18 cellular contexts compared by ENCODE assay signal in genomic region chr3:42525736-42526345, GRCh38. TPM values are rescaled to one million over a fixed set of nuclear protein-coding genes. Genes with fewer than 3 reads are reported as not detected.
DNase-seq lines count a peak whose midpoint lies in the region; ATAC-seq and TF ChIP-seq lines count a peak whose summit lies in the region.
"Had no signal": no experiment of that assay in that cellular context is flagged by ENCODE, and none has a peak within 500 bp of the region (broad histone marks: within the 10 kb centered on the region; RNA-seq: fewer than 3 reads in every experiment).

No MANE protein-coding gene starts in this region.

- TF ChIP-seq CTCF in right atrium auricular region (IDR thresholded peaks at IDR 0.05), result no peak

- no peaks in the 10 kb centered on the region for H3K36me3 ChIP-seq in right atrium auricular region
- no peaks in the 10 kb centered on the region for H3K36me3 ChIP-seq in CD4-positive, alpha-beta memory T cell (ENCODE audit: insufficient read depth, low read length)

- POLR2A ChIA-PET in CD4-positive, alpha-beta memory T cell (lab: Charles Lee; ENCODE audit: partially characterized antibody), result interaction anchor here (1.0 to 2.6 kb wide), 7 partner anchors 11 to 57 kb away, joined by 3 to 24 read pairs (median 9); partner anchors contain the start of genes SEC22C and VIPR1
- POLR2A ChIA-PET in activated CD8-positive, alpha-beta T cell treated with anti-CD3 and anti-CD28 coated beads, Interleukin-2, amount 10 ng/mL, durations not matched to agents 7 days and 5 days (lab: Charles Lee), result interaction anchor here (1.0 kb wide), 1 partner anchor 25 kb away, joined by 3 read pairs; no protein-coding TSS in a partner anchor

- H3K4me1 ChIP-seq in right atrium auricular region, result peaks cover 0 to 7% of the 10 kb centered on the region in 2 donors
- H3K4me1 ChIP-seq in CD4-positive, alpha-beta memory T cell (ENCODE audit: insufficient read depth, low read length), result peaks cover 65% of the 10 kb centered on the region

- H3K9me3 ChIP-seq in right atrium auricular region, result no peaks in the 10 kb centered on the region
- no peaks in the 10 kb centered on the region for H3K9me3 ChIP-seq in CD4-positive, alpha-beta memory T cell (ENCODE audit: control insufficient read depth in 1 of 2, low read length in 2 of 2)

- peak overlapping the region in 1 of 8 donors; percentile 86 for H3K4me3 Mint-ChIP-seq in CD4-positive, alpha-beta memory T cell
- no peak overlapping the region for H3K4me3 Mint-ChIP-seq in activated CD8-positive, alpha-beta T cell treated with anti-CD3 and anti-CD28 coated beads, Interleukin-2, amount 10 ng/mL, durations not matched to agents 7 days and 5 days
- no peak overlapping the region for H3K4me3 Mint-ChIP-seq in stimulated activated memory B cell treated with anti-CD40 and anti-IgM and Interleukin-4, amounts not matched to agents 10 μg/mL and 1 μg/mL and 100 μg/mL, for 72 hours
- H3K4me3 Mint-ChIP-seq: H9, IgD-negative memory B cell had no signal

- H3K4me1 Mint-ChIP-seq in CD4-positive, alpha-beta memory T cell, result peaks cover 43 to 92% (median 62%) of the 10 kb centered on the region in 4 donors
- peaks cover 53% of the 10 kb centered on the region for H3K4me1 Mint-ChIP-seq in activated CD8-positive, alpha-beta T cell treated with anti-CD3 and anti-CD28 coated beads, Interleukin-2, amount 10 ng/mL, durations not matched to agents 7 days and 5 days (ENCODE audit: low read depth)
- peaks cover 14% of the 10 kb centered on the region for H3K4me1 Mint-ChIP-seq in stimulated activated memory B cell treated with anti-CD40 and anti-IgM and Interleukin-4, amounts not matched to agents 10 μg/mL and 1 μg/mL and 100 μg/mL, for 72 hours
- H3K4me1 Mint-ChIP-seq: H9 had no signal

- H3K9me3 Mint-ChIP-seq in CD4-positive, alpha-beta memory T cell, result peaks cover 0 to 4% (median 0%) of the 10 kb centered on the region in 8 donors
- H3K9me3 Mint-ChIP-seq in activated CD8-positive, alpha-beta T cell treated with anti-CD3 and anti-CD28 coated beads, Interleukin-2, amount 10 ng/mL, durations not matched to agents 7 days and 5 days (ENCODE audit: insufficient read depth), result no peaks in the 10 kb centered on the region
- H3K9me3 Mint-ChIP-seq in stimulated activated memory B cell treated with anti-CD40 and anti-IgM and Interleukin-4, amounts not matched to agents 10 μg/mL and 1 μg/mL and 100 μg/mL, for 72 hours, result peaks cover 6% of the 10 kb centered on the region
- H3K9me3 Mint-ChIP-seq: H9, IgD-negative memory B cell had no signal

- intact Hi-C loops in Right ventricle myocardium inferior (cut with DNase I), result no loop called here
- intact Hi-C loops in CD4-positive, alpha-beta memory T cell (cut with micrococcal nuclease), result no loop called here

- H3K36me3 Mint-ChIP-seq in CD4-positive, alpha-beta memory T cell, result peaks cover 43 to 48% of the 10 kb centered on the region in 2 donors
- peaks cover 8% of the 10 kb centered on the region for H3K36me3 Mint-ChIP-seq in activated CD8-positive, alpha-beta T cell treated with anti-CD3 and anti-CD28 coated beads, Interleukin-2, amount 10 ng/mL, durations not matched to agents 7 days and 5 days (ENCODE audit: low read depth)
- H3K36me3 Mint-ChIP-seq in stimulated activated memory B cell treated with anti-CD40 and anti-IgM and Interleukin-4, amounts not matched to agents 10 μg/mL and 1 μg/mL and 100 μg/mL, for 72 hours, result peaks cover 6% of the 10 kb centered on the region

- H3K27ac Mint-ChIP-seq in CD4-positive, alpha-beta memory T cell, result peak overlapping the region; percentile 72 to 95 (median 93)
- H3K27ac Mint-ChIP-seq in activated CD8-positive, alpha-beta T cell treated with anti-CD3 and anti-CD28 coated beads, Interleukin-2, amount 10 ng/mL, durations not matched to agents 7 days and 5 days, result peak overlapping the region; percentile 92
- no peak overlapping the region for H3K27ac Mint-ChIP-seq in stimulated activated memory B cell treated with anti-CD40 and anti-IgM and Interleukin-4, amounts not matched to agents 10 μg/mL and 1 μg/mL and 100 μg/mL, for 72 hours

- DNase-seq in Right ventricle myocardium inferior (ENCODE audit: missing footprints) (peak; percentile 52), right atrium auricular region (ENCODE audit: low spot score) (no peak), RKO (ENCODE audit: low spot score) (no peak), hepatic stellate cell (ENCODE audit: low spot score) (no peak)
- DNase-seq in CD4-positive, alpha-beta memory T cell, result no peak
- DNase-seq in activated CD8-positive, alpha-beta T cell treated with anti-CD3 and anti-CD28 coated beads, Interleukin-2, amount 10 ng/mL, durations not matched to agents 7 days and 5 days, result no peak
- DNase-seq: DMS79, H9, MV-4-11, NCI-H1436, NCI-H2029, NCI-H774, PC-3 had no signal

- no peak for ATAC-seq in Right ventricle myocardium inferior
- ATAC-seq in activated CD8-positive, alpha-beta T cell treated with anti-CD3 and anti-CD28 coated beads, Interleukin-2, amount 10 ng/mL, durations not matched to agents 7 days and 5 days, result no peak
- ATAC-seq in stimulated activated memory B cell treated with anti-CD40 and anti-IgM and Interleukin-4, amounts not matched to agents 10 μg/mL and 1 μg/mL and 100 μg/mL, for 72 hours, result peak; percentile 40
- ATAC-seq in GM18907 (IDR thresholded peaks at IDR 0.05; ENCODE audit: unreplicated experiment), result no peak

- H3K4me3 ChIP-seq in right atrium auricular region, result no peak overlapping the region
- no peak overlapping the region for H3K4me3 ChIP-seq in CD4-positive, alpha-beta memory T cell (ENCODE audit: low read length in 2 of 2)

- no peaks in the 10 kb centered on the region for H3K27me3 ChIP-seq in right atrium auricular region
- H3K27me3 ChIP-seq in CD4-positive, alpha-beta memory T cell (ENCODE audit: insufficient read depth, low read length), result no peaks in the 10 kb centered on the region

- no peak overlapping the region for H3K27ac ChIP-seq in right atrium auricular region
- peak overlapping the region; percentile 41 for H3K27ac ChIP-seq in CD4-positive, alpha-beta memory T cell (ENCODE audit: low read depth, low read length)

- CTCF ChIA-PET in CD4-positive, alpha-beta memory T cell (lab: Charles Lee; ENCODE audit: partially characterized antibody), result interaction anchor here (1.2 to 50.4 kb wide), 3 partner anchors 1 to 52 kb away, joined by 3 to 1823 read pairs (median 1823); partner anchors contain the start of gene VIPR1
- CTCF ChIA-PET in activated CD8-positive, alpha-beta T cell treated with anti-CD3 and anti-CD28 coated beads, Interleukin-2, amount 10 ng/mL, durations not matched to agents 7 days and 5 days (lab: Charles Lee), result interaction anchor here (1.1 to 12.9 kb wide), 4 partner anchors 12 to 24 kb away, joined by 4 to 116 read pairs (median 14); partner anchors contain the start of gene VIPR1

- H3K27me3 Mint-ChIP-seq in CD4-positive, alpha-beta memory T cell, result no peaks in the 10 kb centered on the region
- H3K27me3 Mint-ChIP-seq in activated CD8-positive, alpha-beta T cell treated with anti-CD3 and anti-CD28 coated beads, Interleukin-2, amount 10 ng/mL, durations not matched to agents 7 days and 5 days (ENCODE audit: low read depth), result no peaks in the 10 kb centered on the region
- no peaks in the 10 kb centered on the region for H3K27me3 Mint-ChIP-seq in stimulated activated memory B cell treated with anti-CD40 and anti-IgM and Interleukin-4, amounts not matched to agents 10 μg/mL and 1 μg/mL and 100 μg/mL, for 72 hours

RNA-seq across cellular contexts. Expression of gene VIPR1, which starts 23.4 kb away (rescaled TPM):
- 2.1 TPM for total RNA-seq in Right ventricle myocardium inferior
- 10 to 100 TPM in 1 of 2 donors, 1 to 10 TPM in 1; 6.2 to 21.0 TPM for total RNA-seq in right atrium auricular region
- total RNA-seq in CD4-positive, alpha-beta memory T cell, result 100 to 1,000 TPM in 1 of 2 experiments, 10 to 100 TPM in 1; 93.6 to 104 TPM
- polyA plus RNA-seq in CD4-positive, alpha-beta memory T cell, result 10 to 100 TPM; 23.1 to 30.4 TPM
- 1 to 10 TPM; 9.1 to 9.5 TPM for total RNA-seq in activated CD8-positive, alpha-beta T cell treated with anti-CD3 and anti-CD28 coated beads, Interleukin-2, amount 10 ng/mL, durations not matched to agents 7 days and 5 days
- total RNA-seq: HT1080, NCI-H460 had no signal

RNA-seq across cellular contexts. Expression of gene SEC22C, which starts 55.9 kb away (rescaled TPM):
- total RNA-seq in Right ventricle myocardium inferior, result 23.9 TPM
- total RNA-seq in right atrium auricular region, result 10 to 100 TPM; 32.3 to 36.2 TPM
- total RNA-seq in CD4-positive, alpha-beta memory T cell, result 10 to 100 TPM; 55.8 to 56.6 TPM
- 10 to 100 TPM; 53.1 to 70.3 TPM for polyA plus RNA-seq in CD4-positive, alpha-beta memory T cell
- total RNA-seq in activated CD8-positive, alpha-beta T cell treated with anti-CD3 and anti-CD28 coated beads, Interleukin-2, amount 10 ng/mL, durations not matched to agents 7 days and 5 days, result 10 to 100 TPM; 49.3 to 51.4 TPM

Comparison
In these comparisons a context has a peak if more than half of its experiments do, and no peak if none do; other contexts are left out.
1. RNA of gene VIPR1, which starts 23.4 kb away (total RNA-seq): 93.6 to 104 TPM in CD4-positive, alpha-beta memory T cell; 6.2 to 21.0 TPM in right atrium auricular region, 9.1 to 9.5 TPM in activated CD8-positive, alpha-beta T cell treated with anti-CD3 and anti-CD28 coated beads, Interleukin-2, amount 10 ng/mL, durations not matched to agents 7 days and 5 days and 2.1 TPM in Right ventricle myocardium inferior (single experiment); every median in the first group is over 4 times any median in the second.